ENCODE assay signal across 9 cellular contexts in genomic region chr9:19050637-19051591, GRCh38. TPM values are rescaled to one million over a fixed set of nuclear protein-coding genes. Genes with fewer than 3 reads are reported as not detected.
DNase-seq lines count a peak whose midpoint lies in the region; ATAC-seq and TF ChIP-seq lines count a peak whose summit lies in the region.
"Had no signal": no experiment of that assay in that cellular context is flagged by ENCODE, and none has a peak within 500 bp of the region (broad histone marks: within the 10 kb centered on the region; RNA-seq: fewer than 3 reads in every experiment).

No MANE protein-coding gene starts in this region.

- H3K27me3 Mint-ChIP-seq in endodermal cell (ENCODE audit: insufficient read depth): no peaks in the 10 kb centered on the region

- no peak overlapping the region for H3K27ac Mint-ChIP-seq in endodermal cell

- peaks cover 15% of the 10 kb centered on the region for H3K4me1 Mint-ChIP-seq in endodermal cell

- no peak for DNase-seq in DND-41
- DNase-seq in NCI-H69 (lab: John Stamatoyannopoulos, UW): peak; percentile 61
- no peak for DNase-seq in endodermal cell
- DNase-seq in ovary: no peak
- DNase-seq in NCI-H128 (lab: John Stamatoyannopoulos, UW; ENCODE audit: unreplicated experiment): no peak
- DNase-seq: MM.1S had no signal

- intact Hi-C loops in ovary (cut with DNase I): no loop called here

- no peak for TF ChIP-seq EP300 in ovary (IDR thresholded peaks at IDR 0.05)

- peaks cover 33% of the 10 kb centered on the region for H3K79me2 ChIP-seq in DND-41 (ENCODE audit: insufficient read depth, low read length)

- no peaks in the 10 kb centered on the region for H3K9me3 Mint-ChIP-seq in endodermal cell

- no peaks in the 10 kb centered on the region for H3K27me3 ChIP-seq in DND-41 (ENCODE audit: insufficient read depth, low read length, poor library complexity)
- H3K27me3 ChIP-seq in endodermal cell (ENCODE audit: control insufficient read depth, insufficient read depth, low read length, poor library complexity, severe bottlenecking): no peaks in the 10 kb centered on the region
- H3K27me3 ChIP-seq in ovary: no peaks in the 10 kb centered on the region

- peaks cover 2% of the 10 kb centered on the region for H3K36me3 Mint-ChIP-seq in endodermal cell (ENCODE audit: low read depth)

- no peak for ATAC-seq in DND-41 (ENCODE audit: insufficient read depth, low read depth)
- no peak for ATAC-seq in GM18867 (IDR thresholded peaks at IDR 0.05; ENCODE audit: unreplicated experiment)
- ATAC-seq in GM19455 (IDR thresholded peaks at IDR 0.05; ENCODE audit: unreplicated experiment): no peak
- no peak for ATAC-seq in GM18519 (IDR thresholded peaks at IDR 0.05; ENCODE audit: low FRiP score, unreplicated experiment)

- H3K9ac ChIP-seq in DND-41 (ENCODE audit: low read depth, low read length) (peak overlapping the region; percentile 77), endodermal cell (ENCODE audit: extremely low read depth, low read length, poor library complexity, severe bottlenecking) (peak overlapping the region; percentile 80)

- H3K4me3 ChIP-seq in DND-41 (ENCODE audit: low read depth in 1 of 2, low read length in 2 of 2): peak overlapping the region; percentile 75 to 83; a peak in 3 of 4 replicates
- H3K4me3 ChIP-seq in endodermal cell (ENCODE audit: low read length): peak overlapping the region; percentile 92
- H3K4me3 ChIP-seq in ovary: peak overlapping the region; percentile 73

- H3K27ac ChIP-seq in DND-41 (ENCODE audit: low read length) (peak overlapping the region; percentile 97), endodermal cell (ENCODE audit: low read depth, low read length) (no peak overlapping the region), ovary (peak overlapping the region in 1 of 2 donors; percentile 95)

- H3K9me3 ChIP-seq in DND-41 (ENCODE audit: insufficient read depth, low read length, severe bottlenecking): no peaks in the 10 kb centered on the region
- no peaks in the 10 kb centered on the region for H3K9me3 ChIP-seq in endodermal cell (ENCODE audit: control insufficient read depth, low read length)
- no peaks in the 10 kb centered on the region for H3K9me3 ChIP-seq in ovary

- WGBS in endodermal cell (ENCODE audit: insufficient coverage in 1 of 2, insufficient read length in 1 of 2), 2 experiments: 73 to 83% methylated on average over 4 to 12 of the region's 12 CpGs
- 51 to 62% (median 56%) methylated on average over 12 of the region's 12 CpGs for WGBS in ovary, 3 donors

- H4K20me1 ChIP-seq in DND-41 (ENCODE audit: insufficient read depth, low read length): peaks cover 13% of the 10 kb centered on the region; the same call in 1 of the 2 replicates

- H3K4me1 ChIP-seq in DND-41 (ENCODE audit: insufficient read depth, low read length): peaks cover 37% of the 10 kb centered on the region
- no peaks in the 10 kb centered on the region for H3K4me1 ChIP-seq in endodermal cell (ENCODE audit: control insufficient read depth, insufficient read depth, low read length)
- H3K4me1 ChIP-seq in ovary (ENCODE audit: insufficient read depth): peaks cover 10% of the 10 kb centered on the region

- H3K4me3 Mint-ChIP-seq in endodermal cell: peak overlapping the region; percentile 83

- H3K36me3 ChIP-seq in DND-41 (ENCODE audit: insufficient read depth, low read length): no peaks in the 10 kb centered on the region; the same call in none of the 2 replicates
- H3K36me3 ChIP-seq in endodermal cell (ENCODE audit: control insufficient read depth, insufficient read depth, low read length): peaks cover 10% of the 10 kb centered on the region
- H3K36me3 ChIP-seq in ovary: no peaks in the 10 kb centered on the region

- TF ChIP-seq CTCF in DND-41 (IDR thresholded peaks at IDR 0.05; ENCODE audit: borderline replicate concordance, extremely low read depth, low read length, poor library complexity, severe bottlenecking) (no peak), endodermal cell (conservative IDR thresholded peaks at IDR 0.05) (no peak), ovary (IDR thresholded peaks at IDR 0.05) (no peak)

- peak overlapping the region; percentile 83 for H3K4me2 ChIP-seq in DND-41 (ENCODE audit: insufficient read depth, low read length)

- no peak for TF ChIP-seq POLR2A in ovary (IDR thresholded peaks at IDR 0.05)

- no peak overlapping the region; the same call in 1 of the 2 replicates for H2AFZ ChIP-seq in DND-41 (ENCODE audit: low read depth, low read length)

RNA-seq across cellular contexts. Expression of gene RRAGA, which starts 1.7 kb away (rescaled TPM):
- total RNA-seq in endodermal cell (10 to 100 TPM; 45.0 to 47.2 TPM), ovary (100 to 1,000 TPM in 4 of 7 donors, 10 to 100 TPM in 3; 36.6 to 111 (median 104) TPM)
- 61.9 TPM for polyA plus RNA-seq in endodermal cell (2013, experiment 1 of 2)
- 63.0 TPM for polyA plus RNA-seq in endodermal cell (2013, experiment 2 of 2)
- polyA plus RNA-seq in ovary: 100 to 1,000 TPM in 1 of 2 donors, 10 to 100 TPM in 1; 90.1 to 124 TPM

RNA-seq across cellular contexts. Expression of gene SAXO1, which starts 17.9 kb away (rescaled TPM):
- 1 to 10 TPM in 1 of 2 donors, under 1 TPM in 1; 0.04 to 1.2 TPM for total RNA-seq in endodermal cell
- 0.18 TPM for polyA plus RNA-seq in endodermal cell (2013, experiment 1 of 2)
- polyA plus RNA-seq in endodermal cell (2013, experiment 2 of 2): 0.46 TPM
- total RNA-seq in ovary: under 1 TPM in 6 of 7 donors, not detected in 1; 0.10 to 0.47 (median 0.14) TPM
- under 1 TPM; 0.04 to 0.07 TPM for polyA plus RNA-seq in ovary

RNA-seq across cellular contexts. Expression of gene HAUS6, which starts 51.8 kb away (rescaled TPM):
- total RNA-seq in endodermal cell (10 to 100 TPM; 26.3 to 45.4 TPM), ovary (10 to 100 TPM in 4 of 7 donors, 1 to 10 TPM in 3; 7.1 to 13.1 (median 10.7) TPM)
- 32.4 TPM for polyA plus RNA-seq in endodermal cell (2013, experiment 1 of 2)
- polyA plus RNA-seq in endodermal cell (2013, experiment 2 of 2): 34.4 TPM
- polyA plus RNA-seq in ovary: 1 to 10 TPM; 4.6 to 6.4 TPM
